8 cellular contexts compared by ENCODE assay signal in genomic region chr11:119144825-119145476, GRCh38. TPM values are rescaled to one million over a fixed set of nuclear protein-coding genes. Genes with fewer than 3 reads are reported as not detected.
DNase-seq lines count a peak whose midpoint lies in the region; ATAC-seq, FAIRE-seq and TF ChIP-seq lines count a peak whose summit lies in the region.

No MANE protein-coding gene starts in this region.

- H2BK120ac ChIP-seq in H1 (replicated peaks; ENCODE audit: low read depth, low read length) (no peak overlapping the region), mesenchymal stem cell (ENCODE audit: low read depth, low read length) (no peak overlapping the region)

- H3K27me3 ChIP-seq in AG04450 (ENCODE audit: control insufficient read depth, insufficient read depth, low read length) (peaks cover 26% of the 10 kb centered on the region), H1 (replicated peaks in 1 of 4; ENCODE audit: control insufficient read depth in 3 of 4, extremely low read depth in 1 of 4, insufficient read depth in 3 of 4, low read length in 3 of 4) (peaks cover 11 to 28% (median 21%) of the 10 kb centered on the region in 4 experiments), mesenchymal stem cell (ENCODE audit: control insufficient read depth in 1 of 2, insufficient read depth in 1 of 2, low read length in 2 of 2) (peaks cover 31 to 36% of the 10 kb centered on the region in 2 experiments), aorta (ENCODE audit: control insufficient read depth in 1 of 2, insufficient read depth in 2 of 2, low read length in 1 of 2) (no peaks in the 10 kb centered on the region)

- 20% methylated on average over 7 of the region's 7 CpGs; no CpG with 5 or more reads in 1 of the 2 experiments for whole genome bisulfite sequencing in H1 (ENCODE audit: extremely low coverage in 1 of 2, insufficient coverage in 1 of 2, insufficient read length in 1 of 2, insufficient replicate concordance in 2 of 2, low coverage in 1 of 2, low lambda C conversion rate in 2 of 2, missing lambda C conversion rate in 1 of 2), 2 experiments
- 0% methylated on average over 4 of the region's 7 CpGs for WGBS in mesenchymal stem cell
- 17 to 27% methylated on average over 7 of the region's 7 CpGs for WGBS in aorta, 2 donors

- TF ChIP-seq CTCF in AG04450 (IDR thresholded peaks at IDR 0.05; ENCODE audit: low read depth, low read length): peak; percentile 72
- TF ChIP-seq CTCF in GM12864 (IDR thresholded peaks at IDR 0.05; ENCODE audit: low read depth, low read length, missing control alignments): peak; percentile 67
- peak; percentile 48 to 63 (median 63) for TF ChIP-seq CTCF in H1 (IDR thresholded peaks at IDR 0.05; ENCODE audit: control extremely low read depth in 1 of 3, insufficient read depth in 1 of 3, low read depth in 1 of 3, low read length in 3 of 3)

- H3K4me2 ChIP-seq in H1 (ENCODE audit: insufficient read depth in 1 of 2, low read depth in 2 of 2, low read length in 2 of 2) (peak overlapping the region in 1 of 2 experiments; percentile 21; a peak in 2 of 4 replicates), mesenchymal stem cell (ENCODE audit: low read length, poor library complexity, severe bottlenecking) (no peak overlapping the region)

- no peak overlapping the region for H4K5ac ChIP-seq in H1 (ENCODE audit: insufficient read length, low read depth, low read length)

- H3K36me3 ChIP-seq in H1 (ENCODE audit: control insufficient read depth in 2 of 4, insufficient read depth in 4 of 4, low read length in 3 of 4): no peaks in the 10 kb centered on the region
- no peaks in the 10 kb centered on the region for H3K36me3 ChIP-seq in mesenchymal stem cell (ENCODE audit: control insufficient read depth in 1 of 2, insufficient read depth in 2 of 2, low read depth in 1 of 2, low read length in 2 of 2)
- H3K36me3 ChIP-seq in aorta (ENCODE audit: control insufficient read depth in 1 of 2, insufficient read depth in 2 of 2, low read length in 1 of 2): no peaks in the 10 kb centered on the region

- H2BK5ac ChIP-seq in H1 (ENCODE audit: low read depth, low read length) (no peak overlapping the region), mesenchymal stem cell (ENCODE audit: low read depth, low read length, poor library complexity, severe bottlenecking) (no peak overlapping the region)

- H2BK15ac ChIP-seq in H1 (ENCODE audit: low read length) (peak overlapping the region; percentile 76), mesenchymal stem cell (ENCODE audit: low read depth, poor library complexity, severe bottlenecking) (no peak overlapping the region)

- H3K23ac ChIP-seq in H1 (ENCODE audit: insufficient read length) (no peak overlapping the region), mesenchymal stem cell (ENCODE audit: low read length in 2 of 2) (peak overlapping the region in 1 of 2 experiments; percentile 77)

- FAIRE-seq in H1 (lab: Jason Lieb, UNC): peak; percentile 95

- POLR2A ChIA-PET in AG04450 (lab: Yijun Ruan, JAX) (interaction anchor here (1.4 kb wide), 1 partner anchor 24 kb away, joined by 3 read pairs; the partner anchor contains the start of gene HINFP), H1 (lab: Charles Lee; ENCODE audit: partially characterized antibody) (interaction anchor here (1.0 to 2.5 kb wide), 6 partner anchors 10 to 172 kb away, joined by 3 to 6 read pairs (median 4); partner anchors contain the start of gene NLRX1)

- H3K4me3 ChIP-seq in AG04450 (ENCODE audit: low read depth, low read length): no peak overlapping the region
- H3K4me3 ChIP-seq in GM12864 (ENCODE audit: low read depth, low read length): no peak overlapping the region
- H3K4me3 ChIP-seq in H1 (ENCODE audit: extremely low read depth in 1 of 4, insufficient read depth in 2 of 4, low read depth in 3 of 4, low read length in 4 of 4): no peak overlapping the region
- no peak overlapping the region for H3K4me3 ChIP-seq in mesenchymal stem cell (ENCODE audit: insufficient read depth in 1 of 2, low read depth in 1 of 2, low read length in 2 of 2)
- H3K4me3 ChIP-seq in aorta (ENCODE audit: low read length in 2 of 2): no peak overlapping the region

- H3K23me2 ChIP-seq in H1 (ENCODE audit: low read depth, low read length): peaks cover 11% of the 10 kb centered on the region; the same call in 1 of the 2 replicates

- H4K20me1 ChIP-seq in H1 (replicated peaks in 1 of 2; ENCODE audit: control insufficient read depth in 1 of 2, insufficient read depth in 2 of 2, low read length in 2 of 2): no peaks in the 10 kb centered on the region

- H3K9me3 ChIP-seq in AG04450 (ENCODE audit: control insufficient read depth, insufficient read depth, low read length) (no peaks in the 10 kb centered on the region; the same call in 1 of the 2 replicates), H1 (ENCODE audit: insufficient read depth in 2 of 2, low read depth in 1 of 2, low read length in 1 of 2) (no peaks in the 10 kb centered on the region), mesenchymal stem cell (ENCODE audit: control insufficient read depth, low read length) (no peaks in the 10 kb centered on the region), aorta (ENCODE audit: control insufficient read depth, low read length) (no peaks in the 10 kb centered on the region)

- no peaks in the 10 kb centered on the region for H3K79me2 ChIP-seq in H1 (ENCODE audit: control insufficient read depth in 1 of 2, insufficient read depth in 2 of 2, low read length in 2 of 2)

- H3K27ac ChIP-seq in AG04450 (ENCODE audit: low read depth, low read length) (no peak overlapping the region), H1 (ENCODE audit: low read depth, low read length) (no peak overlapping the region), mesenchymal stem cell (ENCODE audit: low read length, poor library complexity, severe bottlenecking) (no peak overlapping the region), aorta (ENCODE audit: low read depth in 1 of 2, low read length in 2 of 2) (no peak overlapping the region)

- DNase-seq in AG04450 (ENCODE audit: low read depth, low spot score) (peak; percentile 32), GM12864 (ENCODE audit: low read depth) (no peak), LoVo (ENCODE audit: low spot score) (peak; percentile 74), SK-N-DZ (ENCODE audit: low spot score) (peak; percentile 72), H1 (ENCODE audit: low read depth in 1 of 2, low spot score in 2 of 2) (peak in 1 of 2 experiments; percentile 80), mesenchymal stem cell (peak; percentile 83), aorta (peak in 1 of 2 donors; percentile 83)

- CTCF ChIA-PET in AG04450 (lab: Charles Lee): interaction anchor here (0.5 to 2.7 kb wide), 31 partner anchors 10 to 782 kb away, joined by 3 to 24 read pairs (median 5); partner anchors contain the start of genes CBL and DPAGT1
- CTCF ChIA-PET in H1 (lab: Charles Lee; ENCODE audit: partially characterized antibody): interaction anchor here (0.6 to 23.6 kb wide), 21 partner anchors 9 to 528 kb away, joined by 3 to 389 read pairs (median 4); partner anchors contain the start of genes CBL, NHERF4 and NLRX1

- H3K4ac ChIP-seq in H1 (replicated peaks; ENCODE audit: insufficient read length, low read depth, low read length): no peak overlapping the region
- no peak overlapping the region for H3K4ac ChIP-seq in mesenchymal stem cell (ENCODE audit: low read depth in 1 of 2, low read length in 2 of 2)

- H3K56ac ChIP-seq in H1 (replicated peaks; ENCODE audit: insufficient read length, low read depth, low read length): no peak overlapping the region

- H4K8ac ChIP-seq in H1 (ENCODE audit: extremely low read depth, insufficient read depth, low read length) (no peak overlapping the region), mesenchymal stem cell (ENCODE audit: low read length) (peak overlapping the region; percentile 15)

- H2AK5ac ChIP-seq in H1 (ENCODE audit: low read depth, low read length) (no peak overlapping the region), mesenchymal stem cell (ENCODE audit: low read length, severe bottlenecking) (no peak overlapping the region)

- H2BK20ac ChIP-seq in H1 (ENCODE audit: low read length): no peak overlapping the region

- H3K4me1 ChIP-seq in H1 (replicated peaks in 1 of 4; ENCODE audit: control insufficient read depth in 3 of 4, insufficient read depth in 4 of 4, low read length in 3 of 4) (peaks cover 5 to 13% (median 9%) of the 10 kb centered on the region in 4 experiments), mesenchymal stem cell (ENCODE audit: control insufficient read depth, insufficient read depth, low read depth, low read length) (peaks cover 19% of the 10 kb centered on the region), aorta (ENCODE audit: control insufficient read depth in 1 of 2, insufficient read depth in 2 of 2, low read length in 2 of 2) (no peaks in the 10 kb centered on the region)

- H3K18ac ChIP-seq in H1 (ENCODE audit: extremely low read depth, low read length) (no peak overlapping the region), mesenchymal stem cell (ENCODE audit: low read depth in 1 of 2, low read length in 2 of 2) (no peak overlapping the region)

- H3K79me1 ChIP-seq in H1 (ENCODE audit: low read depth, low read length): no peaks in the 10 kb centered on the region
- H3K79me1 ChIP-seq in mesenchymal stem cell (replicated peaks; ENCODE audit: low read length, poor library complexity, severe bottlenecking): no peaks in the 10 kb centered on the region

- TF ChIP-seq POLR2A in H1 (IDR thresholded peaks at IDR 0.05; ENCODE audit: control extremely low read depth in 1 of 2, low read depth in 2 of 2, low read length in 2 of 2): no peak

- peak overlapping the region; percentile 73; the same call in 1 of the 2 replicates for H2AFZ ChIP-seq in H1 (ENCODE audit: low read length)
- H2AFZ ChIP-seq in mesenchymal stem cell (ENCODE audit: low read depth, low read length): no peak overlapping the region

- H2BK12ac ChIP-seq in H1 (ENCODE audit: low read depth, low read length): no peak overlapping the region
- no peak overlapping the region for H2BK12ac ChIP-seq in mesenchymal stem cell (ENCODE audit: low read length in 2 of 2)

- intact Hi-C loops in aorta (cut with DNase I): loop anchor here (5.0 to 10.0 kb wide), 3 partner anchors 50 to 190 kb away; partner anchors contain the start of gene RNF26 (in 1 of the 2)

- TF ChIP-seq EP300 in H1 (IDR thresholded peaks at IDR 0.05; ENCODE audit: borderline replicate concordance in 1 of 2, low read depth in 2 of 2, low read length in 2 of 2): no peak

- peak; percentile 30 to 58; a peak in 3 of 4 replicates for TF ChIP-seq RAD21 in H1 (IDR thresholded peaks at IDR 0.05 in 1 of 2, conservative IDR thresholded peaks at IDR 0.05 in 1 of 2; ENCODE audit: low read depth in 2 of 2, low read length in 2 of 2)

- ATAC-seq in aorta (ENCODE audit: low FRiP score): peak; percentile 80
- no peak for ATAC-seq in GM21515 (IDR thresholded peaks at IDR 0.05; ENCODE audit: unreplicated experiment)

- no peak overlapping the region for H4K91ac ChIP-seq in H1 (replicated peaks; ENCODE audit: insufficient read length, low read length)
- no peak overlapping the region for H4K91ac ChIP-seq in mesenchymal stem cell (ENCODE audit: low read length)

- H3K14ac ChIP-seq in H1 (ENCODE audit: insufficient read length) (no peak overlapping the region), mesenchymal stem cell (ENCODE audit: low read length in 2 of 2) (no peak overlapping the region)

- H3K9ac ChIP-seq in H1 (replicated peaks in 1 of 4; ENCODE audit: extremely low read depth in 1 of 4, low read depth in 3 of 4, low read length in 3 of 4) (no peak overlapping the region), mesenchymal stem cell (ENCODE audit: low read length) (no peak overlapping the region)

RNA-seq across cellular contexts. Expression of gene ABCG4, which starts 3.9 kb away (rescaled TPM):
- polyA plus RNA-seq in AG04450 (2011; rRNA removed): 0.21 and 0.30 TPM in 2 replicates
- 0.51 and 1.1 TPM in 2 replicates for polyA minus RNA-seq in AG04450 (2011; rRNA and poly(A)+ RNA removed)
- polyA plus RNA-seq in SK-N-DZ (2014; cell fraction: cytosol; rRNA removed): 0.52 and 0.90 TPM in 2 replicates
- 2.7 and 5.3 TPM in 2 replicates for polyA plus RNA-seq in SK-N-DZ (2014; cell fraction: nucleus; rRNA removed)
- 2.3 and 2.9 TPM in 2 replicates for total RNA-seq in H1 (2021; fragmentation: NEBNext Ultra II Directional; extraction: Animal tissue kit (Norgen Biotek cat#: 25700))
- 1.8 and 2.9 TPM in 2 replicates for polyA plus RNA-seq in H1 (2011; rRNA removed)
- 1.3 TPM for polyA plus RNA-seq in H1 (2011; cell fraction: cytosol; rRNA removed)
- polyA plus RNA-seq in H1 (2011; cell fraction: nucleus; rRNA removed): 4.5 TPM
- polyA plus RNA-seq in H1 (2012, experiment 1 of 2): 1.5 to 2.0 TPM (median 1.9 TPM) in 4 replicates
- polyA plus RNA-seq in H1 (2012, experiment 2 of 2): 1.0 TPM
- polyA plus RNA-seq in H1 (2013, experiment 1 of 2): 1.5 TPM
- 1.5 TPM for polyA plus RNA-seq in H1 (2013, experiment 2 of 2)
- 2.5 and 3.1 TPM in 2 replicates for polyA minus RNA-seq in H1 (2011; rRNA and poly(A)+ RNA removed)
- polyA minus RNA-seq in H1 (2011; cell fraction: cytosol; rRNA and poly(A)+ RNA removed): 1.0 TPM
- 2.5 TPM for polyA minus RNA-seq in H1 (2011; cell fraction: nucleus; rRNA and poly(A)+ RNA removed)
- polyA plus RNA-seq in mesenchymal stem cell (2013, experiment 1 of 2): 0.37 TPM
- 0.23 TPM for polyA plus RNA-seq in mesenchymal stem cell (2013, experiment 2 of 2)
- under 1 TPM; 0.45 to 0.75 TPM for total RNA-seq in aorta
- under 1 TPM in 1 of 2 donors, not detected in 1; 0.75 TPM for polyA plus RNA-seq in aorta

RNA-seq across cellular contexts. Expression of gene HINFP, which starts 23.6 kb away (rescaled TPM):
- polyA plus RNA-seq in AG04450 (2011; rRNA removed) (14.9 and 16.4 TPM in 2 replicates), H1 (2011; rRNA removed) (37.3 and 41.2 TPM in 2 replicates), aorta (10 to 100 TPM; 12.1 to 23.1 TPM)
- polyA minus RNA-seq in AG04450 (2011; rRNA and poly(A)+ RNA removed): 26.7 and 33.9 TPM in 2 replicates
- 13.8 and 17.9 TPM in 2 replicates for polyA plus RNA-seq in SK-N-DZ (2014; cell fraction: cytosol; rRNA removed)
- 27.4 and 57.6 TPM in 2 replicates for polyA plus RNA-seq in SK-N-DZ (2014; cell fraction: nucleus; rRNA removed)
- 35.0 and 36.6 TPM in 2 replicates for total RNA-seq in H1 (2021; fragmentation: NEBNext Ultra II Directional; extraction: Animal tissue kit (Norgen Biotek cat#: 25700))
- polyA plus RNA-seq in H1 (2011; cell fraction: cytosol; rRNA removed): 42.7 TPM
- 75.6 TPM for polyA plus RNA-seq in H1 (2011; cell fraction: nucleus; rRNA removed)
- polyA plus RNA-seq in H1 (2012, experiment 1 of 2): 21.7 to 33.1 TPM (median 27.9 TPM) in 4 replicates
- 15.8 TPM for polyA plus RNA-seq in H1 (2012, experiment 2 of 2)
- 21.5 TPM for polyA plus RNA-seq in H1 (2013, experiment 1 of 2)
- 19.9 TPM for polyA plus RNA-seq in H1 (2013, experiment 2 of 2)
- polyA minus RNA-seq in H1 (2011; rRNA and poly(A)+ RNA removed): 55.7 and 67.4 TPM in 2 replicates
- 22.5 TPM for polyA minus RNA-seq in H1 (2011; cell fraction: cytosol; rRNA and poly(A)+ RNA removed)
- polyA minus RNA-seq in H1 (2011; cell fraction: nucleus; rRNA and poly(A)+ RNA removed): 48.1 TPM
- 13.5 TPM for polyA plus RNA-seq in mesenchymal stem cell (2013, experiment 1 of 2)
- polyA plus RNA-seq in mesenchymal stem cell (2013, experiment 2 of 2): 13.2 TPM
- total RNA-seq in aorta: 10 to 100 TPM; 14.3 to 32.4 TPM

RNA-seq across cellular contexts. Expression of gene NLRX1, which starts 23.6 kb away (rescaled TPM):
- polyA plus RNA-seq in AG04450 (2011; rRNA removed): 4.7 and 6.4 TPM in 2 replicates
- 7.8 and 11.7 TPM in 2 replicates for polyA minus RNA-seq in AG04450 (2011; rRNA and poly(A)+ RNA removed)
- not detected in 2 replicates for polyA plus RNA-seq in SK-N-DZ (2014; cell fraction: cytosol; rRNA removed)
- not detected in 2 replicates for polyA plus RNA-seq in SK-N-DZ (2014; cell fraction: nucleus; rRNA removed)
- total RNA-seq in H1 (2021; fragmentation: NEBNext Ultra II Directional; extraction: Animal tissue kit (Norgen Biotek cat#: 25700)): 12.9 and 13.2 TPM in 2 replicates
- polyA plus RNA-seq in H1 (2011; rRNA removed): 18.6 and 30.5 TPM in 2 replicates
- polyA plus RNA-seq in H1 (2011; cell fraction: cytosol; rRNA removed): 18.6 TPM
- 42.3 TPM for polyA plus RNA-seq in H1 (2011; cell fraction: nucleus; rRNA removed)
- 9.7 to 18.1 TPM (median 14.2 TPM) in 4 replicates for polyA plus RNA-seq in H1 (2012, experiment 1 of 2)
- 16.4 TPM for polyA plus RNA-seq in H1 (2012, experiment 2 of 2)
- 10.0 TPM for polyA plus RNA-seq in H1 (2013, experiment 1 of 2)
- polyA plus RNA-seq in H1 (2013, experiment 2 of 2): 9.6 TPM
- 18.7 and 19.9 TPM in 2 replicates for polyA minus RNA-seq in H1 (2011; rRNA and poly(A)+ RNA removed)
- 15.4 TPM for polyA minus RNA-seq in H1 (2011; cell fraction: cytosol; rRNA and poly(A)+ RNA removed)
- 21.6 TPM for polyA minus RNA-seq in H1 (2011; cell fraction: nucleus; rRNA and poly(A)+ RNA removed)
- 3.9 TPM for polyA plus RNA-seq in mesenchymal stem cell (2013, experiment 1 of 2)
- 3.9 TPM for polyA plus RNA-seq in mesenchymal stem cell (2013, experiment 2 of 2)
- 10 to 100 TPM; 12.1 to 17.3 TPM for total RNA-seq in aorta
- polyA plus RNA-seq in aorta: 1 to 10 TPM; 5.9 to 9.8 TPM

RNA-seq across cellular contexts. Expression of gene C2CD2L, which starts 37.8 kb away (rescaled TPM):
- polyA plus RNA-seq in AG04450 (2011; rRNA removed) (2.8 and 3.4 TPM in 2 replicates), H1 (2011; rRNA removed) (2.5 and 3.4 TPM in 2 replicates), aorta (10 to 100 TPM in 1 of 2 donors, 1 to 10 TPM in 1; 6.6 to 10.3 TPM)
- polyA minus RNA-seq in AG04450 (2011; rRNA and poly(A)+ RNA removed): 8.3 and 11.9 TPM in 2 replicates
- polyA plus RNA-seq in SK-N-DZ (2014; cell fraction: cytosol; rRNA removed): 5.5 and 7.5 TPM in 2 replicates
- polyA plus RNA-seq in SK-N-DZ (2014; cell fraction: nucleus; rRNA removed): 9.9 and 12.1 TPM in 2 replicates
- 3.3 and 4.0 TPM in 2 replicates for total RNA-seq in H1 (2021; fragmentation: NEBNext Ultra II Directional; extraction: Animal tissue kit (Norgen Biotek cat#: 25700))
- polyA plus RNA-seq in H1 (2011; cell fraction: cytosol; rRNA removed): 2.4 TPM
- polyA plus RNA-seq in H1 (2011; cell fraction: nucleus; rRNA removed): 10.6 TPM
- polyA plus RNA-seq in H1 (2012, experiment 1 of 2): 2.4 to 3.1 TPM (median 2.9 TPM) in 4 replicates
- polyA plus RNA-seq in H1 (2012, experiment 2 of 2): 1.8 TPM
- polyA plus RNA-seq in H1 (2013, experiment 1 of 2): 3.9 TPM
- 3.4 TPM for polyA plus RNA-seq in H1 (2013, experiment 2 of 2)
- polyA minus RNA-seq in H1 (2011; rRNA and poly(A)+ RNA removed): 2.8 and 3.4 TPM in 2 replicates
- polyA minus RNA-seq in H1 (2011; cell fraction: cytosol; rRNA and poly(A)+ RNA removed): 3.7 TPM
- 4.6 TPM for polyA minus RNA-seq in H1 (2011; cell fraction: nucleus; rRNA and poly(A)+ RNA removed)
- polyA plus RNA-seq in mesenchymal stem cell (2013, experiment 1 of 2): 7.7 TPM
- polyA plus RNA-seq in mesenchymal stem cell (2013, experiment 2 of 2): 7.4 TPM
- total RNA-seq in aorta: 10 to 100 TPM in 1 of 2 donors, 1 to 10 TPM in 1; 9.5 to 10.1 TPM

RNA-seq across cellular contexts. Expression of gene NHERF4, which starts 40.3 kb away (rescaled TPM):
- not detected in 2 replicates for polyA plus RNA-seq in AG04450 (2011; rRNA removed)
- polyA minus RNA-seq in AG04450 (2011; rRNA and poly(A)+ RNA removed): not detected in 2 replicates
- polyA plus RNA-seq in SK-N-DZ (2014; cell fraction: cytosol; rRNA removed): not detected in 2 replicates
- not detected in 2 replicates for polyA plus RNA-seq in SK-N-DZ (2014; cell fraction: nucleus; rRNA removed)
- total RNA-seq in H1 (2021; fragmentation: NEBNext Ultra II Directional; extraction: Animal tissue kit (Norgen Biotek cat#: 25700)): not detected in 2 replicates
- 0.05 and 0.20 TPM in 2 replicates for polyA plus RNA-seq in H1 (2011; rRNA removed)
- 0.06 TPM for polyA plus RNA-seq in H1 (2011; cell fraction: cytosol; rRNA removed)
- polyA plus RNA-seq in H1 (2011; cell fraction: nucleus; rRNA removed): 1.0 TPM
- 0.11 to 0.41 TPM (median 0.19 TPM) in 3 of 4 replicates, not detected in the other for polyA plus RNA-seq in H1 (2012, experiment 1 of 2)
- polyA plus RNA-seq in H1 (2012, experiment 2 of 2): 0.08 TPM
- polyA plus RNA-seq in H1 (2013, experiment 1 of 2): not detected
- polyA plus RNA-seq in H1 (2013, experiment 2 of 2): 0.11 TPM
- polyA minus RNA-seq in H1 (2011; rRNA and poly(A)+ RNA removed): 0.28 TPM in 1 of 2 replicates, not detected in the other
- not detected for polyA minus RNA-seq in H1 (2011; cell fraction: cytosol; rRNA and poly(A)+ RNA removed)
- polyA minus RNA-seq in H1 (2011; cell fraction: nucleus; rRNA and poly(A)+ RNA removed): not detected
- not detected for polyA plus RNA-seq in mesenchymal stem cell (2013, experiment 1 of 2)
- polyA plus RNA-seq in mesenchymal stem cell (2013, experiment 2 of 2): not detected
- total RNA-seq in aorta: under 1 TPM in 1 of 2 donors, not detected in 1; 0.26 TPM
- 10 to 100 TPM in 1 of 2 donors, under 1 TPM in 1; 0.10 to 13.6 TPM for polyA plus RNA-seq in aorta
